ENCODE assay signal across 1 cellular context in genomic region chr3:138314751-138315150, GRCh38.
A peak's percentile ranks its signal among the peaks of the same experiment; 100 is the strongest.
TF ChIP-seq lines count a peak whose summit lies in the region.

No MANE protein-coding gene starts in this region.

TF ChIP-seq in endothelial cell of umbilical vein, 7 proteins besides CTCF, POLR2A, EP300 and RAD21:
- TF ChIP-seq POLR2AphosphoS5 (IDR thresholded peaks at IDR 0.05; ENCODE audit: insufficient read depth, low read depth, low read length) (no peak), JUN (IDR thresholded peaks at IDR 0.05; ENCODE audit: borderline replicate concordance, insufficient read depth, insufficient read length, low read depth) (peak; percentile 53)
